Comparison of ENCODE assay signal across 24 cellular contexts in the genomic region with DNA sequence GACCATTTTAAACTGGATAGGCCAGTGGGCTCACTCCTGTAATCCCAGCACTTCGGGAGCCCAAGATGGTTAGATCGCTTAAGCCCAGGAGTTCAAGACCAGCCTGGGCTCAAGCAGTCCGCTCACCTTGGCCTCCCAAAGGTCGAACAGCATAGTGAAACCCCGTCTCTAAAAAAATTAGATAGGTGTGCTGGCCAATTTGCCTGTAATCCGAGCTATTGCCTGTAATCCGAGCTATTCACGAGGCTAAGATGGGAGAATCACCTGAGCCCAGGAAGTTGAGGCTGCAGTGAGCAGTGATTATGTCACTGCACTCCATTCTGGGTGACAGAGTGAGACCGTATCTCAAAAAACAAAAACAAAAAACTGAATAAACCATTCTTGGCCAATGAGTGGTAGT. TPM values are rescaled to one million over a fixed set of nuclear protein-coding genes. Genes with fewer than 3 reads are reported as not detected.
DNase-seq lines count a peak whose midpoint lies in the region; ATAC-seq, FAIRE-seq and TF ChIP-seq lines count a peak whose summit lies in the region.
"Had no signal": no experiment of that assay in that cellular context is flagged by ENCODE, and none has a peak within 500 bp of the region (broad histone marks: within the 10 kb centered on the region; RNA-seq: fewer than 3 reads in every experiment).

No MANE protein-coding gene starts in this region.

- peaks cover 5% of the 10 kb centered on the region for H3K4me1 Mint-ChIP-seq in WTC11

- ATAC-seq in WTC11 (peak; percentile 75), HG03039 (IDR thresholded peaks at IDR 0.05; ENCODE audit: unreplicated experiment) (no peak)
- ATAC-seq in activated CD4-positive, CD25-positive, alpha-beta regulatory T cell treated with anti-CD3 and anti-CD28 coated beads, Interleukin-2, amount 50 U/mL, for 24 hours: no peak
- ATAC-seq: HepG2, Right ventricle myocardium inferior had no signal

- H3K4me3 Mint-ChIP-seq in WTC11: no peak overlapping the region
- H3K4me3 Mint-ChIP-seq: CD8-positive, alpha-beta memory T cell had no signal

- POLR2A ChIA-PET in WTC11 (lab: Charles Lee): interaction anchor here (0.6 kb wide), 1 partner anchor 35 kb away, joined by 3 read pairs; no protein-coding TSS in a partner anchor

- H3K9me3 Mint-ChIP-seq in WTC11: no peaks in the 10 kb centered on the region
- H3K9me3 Mint-ChIP-seq: CD8-positive, alpha-beta memory T cell had no signal

- H3K36me3 Mint-ChIP-seq in WTC11: peaks cover 26% of the 10 kb centered on the region

- CTCF ChIA-PET in WTC11 (lab: Charles Lee): no interaction called here

- TF ChIP-seq CTCF in WTC11 (IDR thresholded peaks at IDR 0.05): no peak

- H3K27me3 Mint-ChIP-seq in WTC11 (ENCODE audit: low read depth): no peaks in the 10 kb centered on the region

- no peak overlapping the region for H3K27ac Mint-ChIP-seq in WTC11

- DNase-seq in NCI-H510A treated with DMSO at 0.1 percent for 48 hours (lab: John Stamatoyannopoulos, UW) (peak; percentile 14), NCI-H510A (lab: John Stamatoyannopoulos, UW) (no peak), NCI-H2029 (lab: John Stamatoyannopoulos, UW) (peak; percentile 38), WTC11 (ENCODE audit: low spot score) (no peak), left kidney (ENCODE audit: low read depth, low spot score) (peak; percentile 15), frontal cortex (ENCODE audit: low spot score in 2 of 2) (no peak)
- DNase-seq: AML-193; Calu3; CD8-positive, alpha-beta memory T cell; DMS153; GF-D8; H7; KBM-7; NCI-H1092; NCI-H1436; NCI-H187 treated with DMSO at 0.1 percent for 48 hours; NCI-H2227 treated with DMSO at 0.1 percent for 48 hours; NCI-H524; NCI-H82; OCI-M1 had no signal

- no peak for FAIRE-seq in frontal cortex (lab: Jason Lieb, UNC)
- FAIRE-seq: HepG2 had no signal

TF ChIP-seq in WTC11, 78 proteins besides CTCF, POLR2A, EP300 and RAD21:
- TF ChIP-seq ETV6 (CRISPR knock-in tag; IDR thresholded peaks at IDR 0.05) (no peak), ZNF121 (CRISPR knock-in tag; IDR thresholded peaks at IDR 0.05) (no peak), JUN (CRISPR knock-in tag; IDR thresholded peaks at IDR 0.05) (no peak), HMGA2 (CRISPR knock-in tag; IDR thresholded peaks at IDR 0.05) (no peak), SOX15 (CRISPR knock-in tag; IDR thresholded peaks at IDR 0.05) (no peak), USF1 (CRISPR knock-in tag; IDR thresholded peaks at IDR 0.05) (no peak), IRF2 (CRISPR knock-in tag; IDR thresholded peaks at IDR 0.05; ENCODE audit: borderline replicate concordance, low read depth) (no peak), MYBL2 (CRISPR knock-in tag; IDR thresholded peaks at IDR 0.05) (no peak), HMGXB4 (CRISPR knock-in tag; IDR thresholded peaks at IDR 0.05) (no peak), NFYB (CRISPR knock-in tag; conservative IDR thresholded peaks at IDR 0.05; ENCODE audit: low read depth) (no peak), ZNF219 (CRISPR knock-in tag; IDR thresholded peaks at IDR 0.05; ENCODE audit: borderline replicate concordance) (no peak), SP1 (CRISPR knock-in tag; conservative IDR thresholded peaks at IDR 0.05) (no peak), ZNF317 (CRISPR knock-in tag; IDR thresholded peaks at IDR 0.05; ENCODE audit: borderline replicate concordance, low read depth) (no peak), GABPB1 (CRISPR knock-in tag; IDR thresholded peaks at IDR 0.05) (no peak)
- TF ChIP-seq, protein P1, sequence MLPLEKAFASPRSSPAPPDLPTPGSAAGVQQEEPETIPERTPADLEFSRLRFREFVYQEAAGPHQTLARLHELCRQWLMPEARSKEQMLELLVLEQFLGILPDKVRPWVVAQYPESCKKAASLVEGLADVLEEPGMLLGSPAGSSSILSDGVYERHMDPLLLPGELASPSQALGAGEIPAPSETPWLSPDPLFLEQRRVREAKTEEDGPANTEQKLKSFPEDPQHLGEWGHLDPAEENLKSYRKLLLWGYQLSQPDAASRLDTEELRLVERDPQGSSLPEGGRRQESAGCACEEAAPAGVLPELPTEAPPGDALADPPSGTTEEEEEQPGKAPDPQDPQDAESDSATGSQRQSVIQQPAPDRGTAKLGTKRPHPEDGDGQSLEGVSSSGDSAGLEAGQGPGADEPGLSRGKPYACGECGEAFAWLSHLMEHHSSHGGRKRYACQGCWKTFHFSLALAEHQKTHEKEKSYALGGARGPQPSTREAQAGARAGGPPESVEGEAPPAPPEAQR (CRISPR knock-in tag; IDR thresholded peaks at IDR 0.05): no peak
- TF ChIP-seq, protein P2, sequence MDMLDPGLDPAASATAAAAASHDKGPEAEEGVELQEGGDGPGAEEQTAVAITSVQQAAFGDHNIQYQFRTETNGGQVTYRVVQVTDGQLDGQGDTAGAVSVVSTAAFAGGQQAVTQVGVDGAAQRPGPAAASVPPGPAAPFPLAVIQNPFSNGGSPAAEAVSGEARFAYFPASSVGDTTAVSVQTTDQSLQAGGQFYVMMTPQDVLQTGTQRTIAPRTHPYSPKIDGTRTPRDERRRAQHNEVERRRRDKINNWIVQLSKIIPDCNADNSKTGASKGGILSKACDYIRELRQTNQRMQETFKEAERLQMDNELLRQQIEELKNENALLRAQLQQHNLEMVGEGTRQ (CRISPR knock-in tag; IDR thresholded peaks at IDR 0.05): no peak
- TF ChIP-seq, protein P3, sequence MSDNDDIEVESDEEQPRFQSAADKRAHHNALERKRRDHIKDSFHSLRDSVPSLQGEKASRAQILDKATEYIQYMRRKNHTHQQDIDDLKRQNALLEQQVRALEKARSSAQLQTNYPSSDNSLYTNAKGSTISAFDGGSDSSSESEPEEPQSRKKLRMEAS (CRISPR knock-in tag; IDR thresholded peaks at IDR 0.05): no peak

RNA-seq across cellular contexts. Expression of gene EMILIN2, which starts 52.6 kb away (rescaled TPM):
- total RNA-seq in WTC11 (2021) (11.7 to 13.0 TPM (median 11.8 TPM) in 3 replicates), frontal cortex (1.6 TPM)

Comparison
In these comparisons a context has a peak if more than half of its experiments do, and no peak if none do; other contexts are left out.
1. DNase-seq: peak in NCI-H510A treated with DMSO at 0.1 percent for 48 hours (single experiment), NCI-H2029 (single experiment) and left kidney (single experiment); none in NCI-H510A (single experiment), WTC11 (single experiment) and frontal cortex (0 of 2).